ENCODE assay signal across 9 cellular contexts in the genomic region with DNA sequence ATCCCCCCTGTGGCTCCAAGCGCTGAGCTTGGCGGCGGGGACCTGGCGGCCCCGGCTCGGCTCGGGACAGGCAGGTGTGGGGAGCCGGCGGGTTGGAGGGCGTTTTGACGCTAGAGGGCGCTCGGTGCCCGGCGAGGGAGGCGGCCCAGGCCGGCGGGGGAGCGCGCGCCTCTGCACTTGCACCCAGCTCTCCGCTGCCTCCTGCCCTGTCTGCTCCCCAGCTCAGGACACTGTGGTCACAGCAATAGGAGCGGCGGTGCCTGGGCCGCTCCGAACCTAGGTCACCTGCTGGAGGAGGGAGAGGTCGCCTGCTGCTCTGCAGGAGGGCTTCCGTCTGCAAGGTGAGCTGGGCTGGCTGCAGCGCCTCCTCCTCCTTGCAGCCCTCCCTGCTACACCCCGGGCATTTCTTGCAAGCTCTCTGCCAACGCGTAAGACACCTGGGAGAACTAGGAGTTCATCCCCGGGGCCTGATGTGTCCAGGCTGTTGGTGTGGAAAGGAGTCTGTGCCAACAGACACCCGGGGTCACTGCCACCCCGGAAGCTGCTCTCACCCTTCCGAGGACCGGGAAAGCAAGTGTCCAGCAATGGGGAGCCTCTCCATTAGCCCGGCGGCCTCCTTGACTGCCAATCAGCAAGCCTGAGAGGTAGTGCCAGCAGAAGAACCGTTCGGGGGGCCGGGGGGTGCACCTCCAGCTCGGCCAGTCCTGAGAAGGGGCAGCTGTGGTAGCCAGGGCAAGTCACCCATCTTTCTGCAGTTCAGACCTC.
A peak's percentile ranks its signal among the peaks of the same experiment; 100 is the strongest.
DNase-seq lines count a peak whose midpoint lies in the region; ATAC-seq and TF ChIP-seq lines count a peak whose summit lies in the region.
"Had no signal": no experiment of that assay in that cellular context is flagged by ENCODE, and none has a peak within 500 bp of the region (broad histone marks: within the 10 kb centered on the region; RNA-seq: fewer than 3 reads in every experiment).

No MANE protein-coding gene starts in this region.

- H3K4me1 ChIP-seq in IMR-90 (ENCODE audit: control insufficient read depth, insufficient read depth, low read length): no peaks in the 10 kb centered on the region
- no peaks in the 10 kb centered on the region for H3K4me1 ChIP-seq in foreskin keratinocyte

- peak; percentile 18; the same call in 1 of the 2 replicates for TF ChIP-seq RAD21 in IMR-90 (IDR thresholded peaks at IDR 0.05; ENCODE audit: low read length)

- no peak overlapping the region for H3K56ac ChIP-seq in IMR-90 (ENCODE audit: extremely low read depth, insufficient read depth, low read length)

- BruUV-seq in IMR-90 (replicated peaks; lab: Mats Ljungman, UMichigan): no TSS peak

- in situ Hi-C loops in IMR-90 (cut with MboI; ENCODE audit: low sequenced_read_pairs): no loop called here

- H2AFZ ChIP-seq in IMR-90 (replicated peaks; ENCODE audit: low read length, poor library complexity): no peak overlapping the region

- no peak overlapping the region for H3K4me2 ChIP-seq in IMR-90 (ENCODE audit: low read depth, low read length)

- intact Hi-C loops in IMR-90 (cut with micrococcal nuclease): no loop called here
- intact Hi-C loops in activated CD4-positive, alpha-beta memory T cell treated with anti-CD3 and anti-CD28 coated beads for 36 hours (cut with micrococcal nuclease): loop anchor here (10.0 kb wide), 1 partner anchor 742 kb away; no protein-coding TSS in a partner anchor

- H3K4me3 ChIP-seq in IMR-90 (ENCODE audit: insufficient read depth, low read depth, low read length): no peak overlapping the region

- POLR2A ChIA-PET in IMR-90 (lab: Charles Lee; ENCODE audit: unreplicated experiment): no interaction called here
- POLR2A ChIA-PET in activated CD4-positive, alpha-beta memory T cell treated with anti-CD3 and anti-CD28 coated beads for 36 hours (lab: Charles Lee): no interaction called here

- H3K9me3 Mint-ChIP-seq in activated CD4-positive, alpha-beta memory T cell treated with anti-CD3 and anti-CD28 coated beads for 36 hours: peaks cover 7% of the 10 kb centered on the region

- no peak for TF ChIP-seq POLR2A in IMR-90 (IDR thresholded peaks at IDR 0.05; ENCODE audit: low read depth, low read length)

- no peak overlapping the region for H3K27ac Mint-ChIP-seq in activated CD4-positive, alpha-beta memory T cell treated with anti-CD3 and anti-CD28 coated beads for 36 hours
- H3K27ac Mint-ChIP-seq: memory B cell had no signal

- H3K4ac ChIP-seq in IMR-90 (ENCODE audit: low read depth, low read length): no peak overlapping the region

- ATAC-seq in IMR-90 (ENCODE audit: low read depth): peak; percentile 65
- peak; percentile 85 for ATAC-seq in foreskin keratinocyte
- no peak for ATAC-seq in HG03460 (IDR thresholded peaks at IDR 0.05; ENCODE audit: unreplicated experiment)

- H2AK9ac ChIP-seq in IMR-90 (replicated peaks; ENCODE audit: low read depth, low read length, poor library complexity): no peak overlapping the region

- no peak overlapping the region for H3K18ac ChIP-seq in IMR-90 (ENCODE audit: low read depth, low read length)

- H2BK15ac ChIP-seq in IMR-90 (ENCODE audit: low read depth, low read length): no peak overlapping the region

- no peak overlapping the region for H3K9ac ChIP-seq in IMR-90 (ENCODE audit: low read depth, low read length)

- H3K4me1 Mint-ChIP-seq in activated CD4-positive, alpha-beta memory T cell treated with anti-CD3 and anti-CD28 coated beads for 36 hours (ENCODE audit: low read depth): no peaks in the 10 kb centered on the region
- H3K4me1 Mint-ChIP-seq: memory B cell had no signal

- no peak overlapping the region for H2BK120ac ChIP-seq in IMR-90 (ENCODE audit: low read depth, low read length)

- H3K27me3 ChIP-seq in IMR-90 (ENCODE audit: control insufficient read depth, insufficient read depth, low read length): no peaks in the 10 kb centered on the region
- H3K27me3 ChIP-seq in foreskin keratinocyte: no peaks in the 10 kb centered on the region

- DNase-seq in ELF-1 (ENCODE audit: low read depth, low spot score) (peak; percentile 90), IMR-90 (no peak), foreskin keratinocyte (no peak), occipital lobe (lab: John Stamatoyannopoulos, UW) (peak; percentile 35), NCI-H446 treated with DMSO at 0.1 percent for 48 hours (lab: John Stamatoyannopoulos, UW) (no peak)
- peak; percentile 59 for DNase-seq in activated CD4-positive, alpha-beta memory T cell treated with anti-CD3 and anti-CD28 coated beads for 36 hours
- DNase-seq in NK-92 treated with Interleukin-12 subunit alpha and Interleukin-12 subunit beta, amount 100 ng/mL, for 24 hours (lab: John Stamatoyannopoulos, UW): no peak

- no peaks in the 10 kb centered on the region for H3K9me1 ChIP-seq in IMR-90 (ENCODE audit: insufficient read depth, low read length)

- H3K4me3 Mint-ChIP-seq in activated CD4-positive, alpha-beta memory T cell treated with anti-CD3 and anti-CD28 coated beads for 36 hours: no peak overlapping the region
- H3K4me3 Mint-ChIP-seq: memory B cell had no signal

- dilution Hi-C loops in IMR-90 (cut with HindIII; ENCODE audit: low sequenced_read_pairs, unreplicated experiment): no loop called here

- no peak overlapping the region for H4K91ac ChIP-seq in IMR-90 (ENCODE audit: insufficient read depth, low read depth, low read length)

- H3K79me1 ChIP-seq in IMR-90 (ENCODE audit: low read depth in 1 of 2, low read length in 2 of 2): no peaks in the 10 kb centered on the region

- H3K36me3 Mint-ChIP-seq in activated CD4-positive, alpha-beta memory T cell treated with anti-CD3 and anti-CD28 coated beads for 36 hours: no peaks in the 10 kb centered on the region
- H3K36me3 Mint-ChIP-seq: memory B cell had no signal

- no peak overlapping the region for H2BK20ac ChIP-seq in IMR-90 (ENCODE audit: low read depth, low read length)

- TF ChIP-seq CTCF in IMR-90 (conservative IDR thresholded peaks at IDR 0.05; ENCODE audit: low read depth, low read length) (0 out of 2 replicates have a peak, but pooled peaks have one; percentile 23), foreskin keratinocyte (conservative IDR thresholded peaks at IDR 0.05) (peak; percentile 79)

- H2AK5ac ChIP-seq in IMR-90 (ENCODE audit: low read depth, low read length): no peak overlapping the region

- H3K27ac ChIP-seq in IMR-90 (ENCODE audit: insufficient read depth, low read length): no peak overlapping the region
- H3K27ac ChIP-seq in foreskin keratinocyte: no peak overlapping the region

- 20% methylated on average over 4 of the region's 43 CpGs; no CpG with 5 or more reads in 1 of the 2 experiments for WGBS in IMR-90 (ENCODE audit: extremely low coverage in 2 of 2, insufficient read length in 1 of 2), 2 experiments

- no peak overlapping the region for H3K14ac ChIP-seq in IMR-90 (replicated peaks; ENCODE audit: low read depth, low read length)

- H3K36me3 ChIP-seq in IMR-90 (ENCODE audit: control insufficient read depth, insufficient read depth, low read length): no peaks in the 10 kb centered on the region

- CTCF ChIA-PET in IMR-90 (lab: Yijun Ruan, JAX): interaction anchor here (0.7 kb wide), 1 partner anchor 1075 kb away, joined by 3 read pairs; no protein-coding TSS in a partner anchor
- CTCF ChIA-PET in activated CD4-positive, alpha-beta memory T cell treated with anti-CD3 and anti-CD28 coated beads for 36 hours (lab: Charles Lee): interaction anchor here (0.6 to 1.1 kb wide), 5 partner anchors 12 to 742 kb away, joined by 3 to 5 read pairs (median 3); no protein-coding TSS in a partner anchor

- H3K27me3 Mint-ChIP-seq in activated CD4-positive, alpha-beta memory T cell treated with anti-CD3 and anti-CD28 coated beads for 36 hours: peaks cover 8% of the 10 kb centered on the region

- H3K23ac ChIP-seq in IMR-90 (ENCODE audit: low read depth, low read length): no peak overlapping the region

- no peak overlapping the region for H4K8ac ChIP-seq in IMR-90 (ENCODE audit: low read depth in 2 of 2, low read length in 2 of 2)

- H4K5ac ChIP-seq in IMR-90 (ENCODE audit: low read depth, low read length): no peak overlapping the region

- no peak overlapping the region for H2BK5ac ChIP-seq in IMR-90 (ENCODE audit: low read depth, low read length, poor library complexity, severe bottlenecking)

- H4K20me1 ChIP-seq in IMR-90 (ENCODE audit: insufficient read depth, low read length): no peaks in the 10 kb centered on the region

- peaks cover 18% of the 10 kb centered on the region for H3K9me3 ChIP-seq in IMR-90 (ENCODE audit: control insufficient read depth, insufficient read depth, low read length)

TF ChIP-seq in IMR-90, 13 proteins besides CTCF, POLR2A, EP300 and RAD21:
- TF ChIP-seq RFX5 (IDR thresholded peaks at IDR 0.05; ENCODE audit: low read depth, low read length) (no peak), SMC3 (IDR thresholded peaks at IDR 0.05; ENCODE audit: low read depth, low read length) (peak; percentile 6; the same call in 1 of the 2 replicates)
- TF ChIP-seq, protein P1, sequence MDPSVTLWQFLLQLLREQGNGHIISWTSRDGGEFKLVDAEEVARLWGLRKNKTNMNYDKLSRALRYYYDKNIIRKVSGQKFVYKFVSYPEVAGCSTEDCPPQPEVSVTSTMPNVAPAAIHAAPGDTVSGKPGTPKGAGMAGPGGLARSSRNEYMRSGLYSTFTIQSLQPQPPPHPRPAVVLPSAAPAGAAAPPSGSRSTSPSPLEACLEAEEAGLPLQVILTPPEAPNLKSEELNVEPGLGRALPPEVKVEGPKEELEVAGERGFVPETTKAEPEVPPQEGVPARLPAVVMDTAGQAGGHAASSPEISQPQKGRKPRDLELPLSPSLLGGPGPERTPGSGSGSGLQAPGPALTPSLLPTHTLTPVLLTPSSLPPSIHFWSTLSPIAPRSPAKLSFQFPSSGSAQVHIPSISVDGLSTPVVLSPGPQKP (IDR thresholded peaks at IDR 0.05; ENCODE audit: borderline replicate concordance, low read depth, low read length): no peak

Comparison
In these comparisons a context has a peak if more than half of its experiments do, and no peak if none do; other contexts are left out.
1. DNase-seq: peak in ELF-1 (single experiment), activated CD4-positive, alpha-beta memory T cell treated with anti-CD3 and anti-CD28 coated beads for 36 hours (single experiment) and occipital lobe (single experiment); none in IMR-90 (single experiment), foreskin keratinocyte (0 of 2), NK-92 treated with Interleukin-12 subunit alpha and Interleukin-12 subunit beta, amount 100 ng/mL, for 24 hours (single experiment) and NCI-H446 treated with DMSO at 0.1 percent for 48 hours (single experiment).